7 cellular contexts compared by ENCODE assay signal in genomic region chr19:3710265-3710812, GRCh38. TPM values are rescaled to one million over a fixed set of nuclear protein-coding genes. Genes with fewer than 3 reads are reported as not detected.
A peak's percentile ranks its signal among the peaks of the same experiment; 100 is the strongest.
DNase-seq lines count a peak whose midpoint lies in the region; ATAC-seq and TF ChIP-seq lines count a peak whose summit lies in the region.

No MANE protein-coding gene starts in this region.

- no peak overlapping the region for H3K27ac Mint-ChIP-seq in activated CD8-positive, alpha-beta T cell treated with anti-CD3 and anti-CD28 coated beads for 36 hours

- H3K27ac ChIP-seq in left ventricle myocardium inferior (replicated peaks) (no peak overlapping the region), stomach (peak overlapping the region; percentile 33 to 90 (median 88))

- TF ChIP-seq EP300 in stomach (IDR thresholded peaks at IDR 0.05) = no peak

- no peak for TF ChIP-seq POLR2A in stomach (IDR thresholded peaks at IDR 0.05)

- H3K4me1 ChIP-seq in left ventricle myocardium inferior = peaks cover 20% of the 10 kb centered on the region
- peaks cover 15 to 50% (median 47%) of the 10 kb centered on the region in 4 donors for H3K4me1 ChIP-seq in stomach

- no peaks in the 10 kb centered on the region for H3K36me3 Mint-ChIP-seq in activated CD8-positive, alpha-beta T cell treated with anti-CD3 and anti-CD28 coated beads for 36 hours (ENCODE audit: low read depth)

- H3K4me3 Mint-ChIP-seq in activated CD8-positive, alpha-beta T cell treated with anti-CD3 and anti-CD28 coated beads for 36 hours = no peak overlapping the region

- H3K9me3 ChIP-seq in left ventricle myocardium inferior (replicated peaks) (no peaks in the 10 kb centered on the region), stomach (no peaks in the 10 kb centered on the region)

- POLR2A ChIA-PET in activated CD8-positive, alpha-beta T cell treated with anti-CD3 and anti-CD28 coated beads for 36 hours (lab: Charles Lee) = no interaction called here

- peaks cover 5% of the 10 kb centered on the region for H3K27me3 Mint-ChIP-seq in activated CD8-positive, alpha-beta T cell treated with anti-CD3 and anti-CD28 coated beads for 36 hours

- no peak for ATAC-seq in activated CD8-positive, alpha-beta T cell treated with anti-CD3 and anti-CD28 coated beads for 36 hours
- no peak for ATAC-seq in GM19035 (IDR thresholded peaks at IDR 0.05; ENCODE audit: unreplicated experiment)

- H3K27me3 ChIP-seq in left ventricle myocardium inferior (ENCODE audit: low read depth) = peaks cover 25% of the 10 kb centered on the region
- H3K27me3 ChIP-seq in stomach = peaks cover 0 to 22% (median 0%) of the 10 kb centered on the region in 3 donors

- H3K4me3 ChIP-seq in LNCaP clone FGC (ENCODE audit: low read depth, low read length) (no peak overlapping the region), left ventricle myocardium inferior (no peak overlapping the region), stomach (peak overlapping the region in 1 of 4 donors; percentile 55)

- H3K4me1 Mint-ChIP-seq in activated CD8-positive, alpha-beta T cell treated with anti-CD3 and anti-CD28 coated beads for 36 hours (ENCODE audit: low read depth) = peaks cover 4% of the 10 kb centered on the region

- no peaks in the 10 kb centered on the region for H3K9me3 Mint-ChIP-seq in activated CD8-positive, alpha-beta T cell treated with anti-CD3 and anti-CD28 coated beads for 36 hours

- H3K36me3 ChIP-seq in left ventricle myocardium inferior = no peaks in the 10 kb centered on the region
- H3K36me3 ChIP-seq in stomach = no peaks in the 10 kb centered on the region

- TF ChIP-seq CTCF in LNCaP clone FGC (IDR thresholded peaks at IDR 0.05; ENCODE audit: control insufficient read depth, extremely low read depth, insufficient read depth) (no peak), left ventricle myocardium inferior (IDR thresholded peaks at IDR 0.05; ENCODE audit: borderline replicate concordance) (no peak), stomach (IDR thresholded peaks at IDR 0.05) (no peak)
- TF ChIP-seq CTCF in activated CD8-positive, alpha-beta T cell treated with anti-CD3 and anti-CD28 coated beads for 36 hours (IDR thresholded peaks at IDR 0.05) = no peak

- 19 to 35% (median 24%) methylated on average over 16 to 20 of the region's 20 CpGs for WGBS in stomach, 5 donors

- CTCF ChIA-PET in activated CD8-positive, alpha-beta T cell treated with anti-CD3 and anti-CD28 coated beads for 36 hours (lab: Charles Lee) = interaction anchor here (2.6 kb wide), 1 partner anchor 19 kb away, joined by 11 read pairs; no protein-coding TSS in a partner anchor

- intact Hi-C loops in left ventricle myocardium inferior (cut with micrococcal nuclease) (no loop called here), stomach (cut with DNase I; ENCODE audit: low total_unique reads) (no loop called here)
- intact Hi-C loops in activated CD8-positive, alpha-beta T cell treated with anti-CD3 and anti-CD28 coated beads for 36 hours (cut with micrococcal nuclease) = no loop called here

- peak; percentile 92 for DNase-seq in LNCaP clone FGC (ENCODE audit: low read depth)
- peak; percentile 82 to 83 for DNase-seq in SHP77 (lab: John Stamatoyannopoulos, UW)
- peak; percentile 68 for DNase-seq in left ventricle myocardium inferior
- DNase-seq in stomach = peak; percentile 99
- no peak for DNase-seq in activated CD8-positive, alpha-beta T cell treated with anti-CD3 and anti-CD28 coated beads for 36 hours
- DNase-seq in stimulated activated CD4-positive, alpha-beta T cell treated with anti-CD3 and anti-CD28 coated beads, Interleukin-4, amount 100 ng/mL, for 4 hours = no peak

RNA-seq across cellular contexts. Expression of gene TJP3, which starts 2.2 kb away (rescaled TPM):
- not detected for total RNA-seq in left ventricle myocardium inferior
- 100 to 1,000 TPM in 2 of 5 donors, 10 to 100 TPM in 3; 31.9 to 204 (median 95.1) TPM for total RNA-seq in stomach
- 10 to 100 TPM; 62.3 to 96.1 (median 93.1) TPM for polyA plus RNA-seq in stomach
- total RNA-seq in activated CD8-positive, alpha-beta T cell treated with anti-CD3 and anti-CD28 coated beads for 36 hours = 1 to 10 TPM in 1 of 2 experiments, under 1 TPM in 1; 0.69 to 2.4 TPM

RNA-seq across cellular contexts. Expression of gene PIP5K1C, which starts 10.1 kb away (rescaled TPM):
- 31.6 TPM for total RNA-seq in left ventricle myocardium inferior
- 100 to 1,000 TPM in 1 of 5 donors, 10 to 100 TPM in 4; 15.1 to 164 (median 36.8) TPM for total RNA-seq in stomach
- polyA plus RNA-seq in stomach = 10 to 100 TPM in 2 of 3 donors, 1 to 10 TPM in 1; 8.6 to 18.5 (median 12.5) TPM
- total RNA-seq in activated CD8-positive, alpha-beta T cell treated with anti-CD3 and anti-CD28 coated beads for 36 hours = 10 to 100 TPM; 20.4 to 22.2 TPM

RNA-seq across cellular contexts. Expression of gene APBA3, which starts 51.2 kb away (rescaled TPM):
- total RNA-seq in left ventricle myocardium inferior (14.2 TPM), stomach (100 to 1,000 TPM in 1 of 5 donors, 10 to 100 TPM in 3, 1 to 10 TPM in 1; 9.4 to 111 (median 16.4) TPM)
- 10 to 100 TPM; 15.7 to 17.4 (median 16.7) TPM for polyA plus RNA-seq in stomach
- 10 to 100 TPM; 28.0 to 29.1 TPM for total RNA-seq in activated CD8-positive, alpha-beta T cell treated with anti-CD3 and anti-CD28 coated beads for 36 hours

RNA-seq across cellular contexts. Expression of gene MRPL54, which starts 52.1 kb away (rescaled TPM):
- total RNA-seq in left ventricle myocardium inferior (64.1 TPM), stomach (100 to 1,000 TPM in 2 of 5 donors, 10 to 100 TPM in 3; 15.2 to 163 (median 58.7) TPM)
- polyA plus RNA-seq in stomach = 100 to 1,000 TPM; 155 to 221 (median 174) TPM
- 10 to 100 TPM; 47.4 to 50.9 TPM for total RNA-seq in activated CD8-positive, alpha-beta T cell treated with anti-CD3 and anti-CD28 coated beads for 36 hours

Comparison
In these comparisons a context has a peak if more than half of its experiments do, and no peak if none do; other contexts are left out.
1. DNase-seq: peak in LNCaP clone FGC (single experiment), SHP77 (2 of 2), left ventricle myocardium inferior (single experiment) and stomach (single experiment); none in activated CD8-positive, alpha-beta T cell treated with anti-CD3 and anti-CD28 coated beads for 36 hours (single experiment) and stimulated activated CD4-positive, alpha-beta T cell treated with anti-CD3 and anti-CD28 coated beads, Interleukin-4, amount 100 ng/mL, for 4 hours (0 of 2).
2. RNA of gene TJP3, which starts 2.2 kb away (total RNA-seq): 31.9 to 204 TPM in stomach; 0.69 to 2.4 TPM in activated CD8-positive, alpha-beta T cell treated with anti-CD3 and anti-CD28 coated beads for 36 hours and not detected in left ventricle myocardium inferior (single experiment); every median in the first group is over 4 times any median in the second.